ENCODE assay signal across 8 cellular contexts in the genomic region with DNA sequence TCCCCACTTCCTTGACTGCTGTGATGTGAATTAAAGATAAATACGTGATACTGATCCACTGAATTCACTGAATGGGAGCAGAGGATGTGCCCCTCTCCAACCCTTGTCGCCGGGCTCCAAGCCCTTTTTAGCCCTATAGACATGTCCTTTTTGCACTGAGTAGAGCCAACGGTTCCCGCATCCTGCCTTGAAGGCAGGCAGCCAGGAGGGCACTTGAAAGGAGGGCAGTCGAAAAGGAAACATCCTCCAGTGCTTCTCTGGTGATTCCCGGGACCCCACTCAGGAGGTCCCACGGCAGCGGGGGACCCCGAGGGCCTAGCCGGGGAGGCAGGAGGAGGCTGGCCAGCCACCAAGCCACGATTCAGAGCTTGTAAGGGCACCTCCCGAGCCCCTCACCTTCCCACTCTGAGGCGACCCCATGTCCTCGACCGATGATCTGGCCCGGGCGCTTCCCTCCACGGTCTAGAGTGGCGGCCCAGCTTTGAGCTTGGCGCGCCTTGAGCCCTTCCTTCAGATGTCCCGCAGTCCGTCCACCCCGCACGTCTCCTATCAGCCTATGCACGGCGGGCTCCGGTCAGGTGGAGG. TPM values are rescaled to one million over a fixed set of nuclear protein-coding genes. Genes with fewer than 3 reads are reported as not detected.
DNase-seq lines count a peak whose midpoint lies in the region; ATAC-seq, FAIRE-seq and TF ChIP-seq lines count a peak whose summit lies in the region.

No MANE protein-coding gene starts in this region.

- intact Hi-C loops in OCI-LY7 (cut with micrococcal nuclease; ENCODE audit: unreplicated experiment): loop anchor here (2.0 kb wide), 2 partner anchors 287 to 815 kb away; partner anchors contain the start of genes HEMK1 and TEX264
- intact Hi-C loops in upper lobe of right lung (cut with DNase I): no loop called here

- H4K20me1 ChIP-seq in OCI-LY7 (ENCODE audit: insufficient read depth, low read length): peaks cover 22% of the 10 kb centered on the region; the same call in 1 of the 2 replicates

- peak overlapping the region; percentile 85 for H3K4me2 ChIP-seq in OCI-LY7 (ENCODE audit: low read length)

- H3K36me3 ChIP-seq in HAP-1 (replicated peaks) (peaks cover 35% of the 10 kb centered on the region), OCI-LY7 (ENCODE audit: insufficient read depth, low read length) (peaks cover 36% of the 10 kb centered on the region), duodenal mucosa (ENCODE audit: control insufficient read depth in 1 of 2, insufficient read depth in 2 of 2, low read length in 2 of 2) (peaks cover 6 to 17% of the 10 kb centered on the region in 2 donors), mesodermal cell (ENCODE audit: control insufficient read depth, insufficient read depth, low read length) (peaks cover 38% of the 10 kb centered on the region), upper lobe of right lung (peaks cover 19% of the 10 kb centered on the region)

- no peaks in the 10 kb centered on the region for H3K9me2 ChIP-seq in OCI-LY7 (ENCODE audit: insufficient read depth, low read length)

- in situ Hi-C loops in HAP-1 (cut with MboI; ENCODE audit: low sequenced_read_pairs): loop anchor here (10.0 kb wide), 1 partner anchor 1029 kb away; the partner anchor contains the start of genes CYB561D2, NPRL2 and TMEM115

- H3K9me3 ChIP-seq in HAP-1: no peaks in the 10 kb centered on the region
- H3K9me3 ChIP-seq in OCI-LY7 (ENCODE audit: low read length): no peaks in the 10 kb centered on the region
- no peaks in the 10 kb centered on the region for H3K9me3 ChIP-seq in duodenal mucosa (ENCODE audit: control insufficient read depth in 1 of 2, low read length in 2 of 2)
- H3K9me3 ChIP-seq in mesodermal cell (ENCODE audit: control insufficient read depth, low read length): no peaks in the 10 kb centered on the region
- H3K9me3 ChIP-seq in upper lobe of right lung: no peaks in the 10 kb centered on the region

- H3K4me3 ChIP-seq in HAP-1 (peak overlapping the region; percentile 96), OCI-LY7 (ENCODE audit: low read depth, low read length, poor library complexity, severe bottlenecking) (peak overlapping the region; percentile 90), duodenal mucosa (ENCODE audit: low read depth in 1 of 2, low read length in 2 of 2) (peak overlapping the region; percentile 85 to 99), mesodermal cell (ENCODE audit: extremely low read depth, insufficient read depth, low read length, poor library complexity, severe bottlenecking) (peak overlapping the region; percentile 98), upper lobe of right lung (peak overlapping the region; percentile 95)

- CTCF ChIA-PET in OCI-LY7 (lab: Charles Lee; ENCODE audit: unreplicated experiment): no interaction called here

- peaks cover 17% of the 10 kb centered on the region for H3K4me1 ChIP-seq in HAP-1
- H3K4me1 ChIP-seq in OCI-LY7 (ENCODE audit: insufficient read depth, low read length, poor library complexity, severe bottlenecking): peaks cover 40% of the 10 kb centered on the region
- peaks cover 38 to 43% of the 10 kb centered on the region in 2 donors for H3K4me1 ChIP-seq in duodenal mucosa (ENCODE audit: control insufficient read depth in 1 of 2, insufficient read depth in 2 of 2, low read length in 2 of 2)
- peaks cover 22% of the 10 kb centered on the region for H3K4me1 ChIP-seq in mesodermal cell (ENCODE audit: control insufficient read depth, insufficient read depth, low read length, poor library complexity, severe bottlenecking)
- H3K4me1 ChIP-seq in upper lobe of right lung: peaks cover 36% of the 10 kb centered on the region

- 1% methylated on average over 16 to 28 of the region's 29 CpGs for WGBS in mesodermal cell (ENCODE audit: insufficient coverage in 2 of 2), 2 experiments

- TF ChIP-seq CTCF in OCI-LY7 (conservative IDR thresholded peaks at IDR 0.05; ENCODE audit: low read length) (no peak), upper lobe of right lung (IDR thresholded peaks at IDR 0.05) (no peak)

- H3K27ac ChIP-seq in OCI-LY7 (ENCODE audit: low read depth, low read length, poor library complexity, severe bottlenecking): peak overlapping the region; percentile 67
- peak overlapping the region; percentile 94 for H3K27ac ChIP-seq in duodenal mucosa (ENCODE audit: low read depth, low read length)
- peak overlapping the region; percentile 91 for H3K27ac ChIP-seq in mesodermal cell (ENCODE audit: low read depth, low read length, severe bottlenecking)
- H3K27ac ChIP-seq in upper lobe of right lung: peak overlapping the region; percentile 97

- H2AFZ ChIP-seq in OCI-LY7 (ENCODE audit: low read length): peak overlapping the region; percentile 48; the same call in 1 of the 2 replicates

- H3K27me3 ChIP-seq in HAP-1 (ENCODE audit: low read depth): no peaks in the 10 kb centered on the region
- H3K27me3 ChIP-seq in duodenal mucosa (ENCODE audit: control insufficient read depth in 1 of 2, insufficient read depth in 2 of 2, low read length in 2 of 2): no peaks in the 10 kb centered on the region
- H3K27me3 ChIP-seq in upper lobe of right lung: no peaks in the 10 kb centered on the region

- TSS peak; percentile 86 for BruUV-seq in OCI-LY7 (replicated peaks; lab: Mats Ljungman, UMichigan)

- FAIRE-seq in RCC 7860 (lab: Jason Lieb, UNC): no peak

- POLR2A ChIA-PET in OCI-LY7 (lab: Charles Lee): interaction anchor here (1.0 to 1.8 kb wide), 2 partner anchors 116 to 295 kb away, joined by 3 to 6 read pairs; partner anchors contain the start of gene DCAF1

- peak overlapping the region; percentile 98 for H3K9ac ChIP-seq in duodenal mucosa (ENCODE audit: low read depth in 1 of 2, low read length in 2 of 2)

- peaks cover 41% of the 10 kb centered on the region for H3K79me2 ChIP-seq in OCI-LY7 (ENCODE audit: insufficient read depth, low read depth, low read length)

- DNase-seq in NCI-H2227 (lab: John Stamatoyannopoulos, UW; ENCODE audit: unreplicated experiment) (peak; percentile 53), NCI-H2227 treated with DMSO at 0.1 percent for 48 hours (lab: John Stamatoyannopoulos, UW) (no peak), HAP-1 (ENCODE audit: low spot score in 2 of 2) (peak in 1 of 2 experiments; percentile 51), OCI-LY7 (ENCODE audit: low spot score) (peak; percentile 53), upper lobe of right lung (no peak), RCC 7860 (ENCODE audit: low spot score) (no peak)

- ATAC-seq in upper lobe of right lung: peak; percentile 10

RNA-seq across cellular contexts. Expression of gene MANF, which starts 0.9 kb away (rescaled TPM):
- total RNA-seq in OCI-LY7 (2014; rRNA removed; shearing (Covaris generic)): 104 and 122 TPM in 2 replicates
- total RNA-seq in OCI-LY7 (2022) (98.6 and 117 TPM in 2 replicates), upper lobe of right lung (80.3 TPM)
- polyA plus RNA-seq in mesodermal cell (2013, experiment 1 of 2): 298 TPM
- 302 TPM for polyA plus RNA-seq in mesodermal cell (2013, experiment 2 of 2)

RNA-seq across cellular contexts. Expression of gene RBM15B, which starts 6.8 kb away (rescaled TPM):
- total RNA-seq in OCI-LY7 (2014; rRNA removed; shearing (Covaris generic)): 30.5 and 34.2 TPM in 2 replicates
- 37.4 and 37.6 TPM in 2 replicates for total RNA-seq in OCI-LY7 (2022)
- polyA plus RNA-seq in mesodermal cell (2013, experiment 1 of 2): 30.1 TPM
- 27.6 TPM for polyA plus RNA-seq in mesodermal cell (2013, experiment 2 of 2)
- total RNA-seq in upper lobe of right lung: 26.4 TPM

Comparison
In these comparisons a context has a peak if more than half of its experiments do, and no peak if none do; other contexts are left out.
1. DNase-seq: peak in NCI-H2227 (single experiment) and OCI-LY7 (single experiment); none in NCI-H2227 treated with DMSO at 0.1 percent for 48 hours (single experiment), upper lobe of right lung (single experiment) and RCC 7860 (single experiment).
2. Peak in every context shown above with its lines, with median percentiles within 50 percentile points of each other: H3K4me3 ChIP-seq and H3K27ac ChIP-seq.